ENCODE assay signal across 10 cellular contexts in genomic region chr6:44078219-44078794, GRCh38.
"Had no signal": no experiment of that assay in that cellular context is flagged by ENCODE, and none has a peak within 500 bp of the region (broad histone marks: within the 10 kb centered on the region; RNA-seq: fewer than 3 reads in every experiment).

No MANE protein-coding gene starts in this region.

- H3K36me3 ChIP-seq: right atrium auricular region, suprapubic skin had no signal

- FAIRE-seq: small intestine, TTC549 had no signal

- H3K27me3 ChIP-seq: body of pancreas, right atrium auricular region, suprapubic skin had no signal

- H3K9me3 ChIP-seq: body of pancreas, right atrium auricular region, suprapubic skin had no signal

- DNase-seq: activated CD4-positive, CD25-positive, alpha-beta regulatory T cell; amniotic stem cell; cerebellar nuclear complex; erythroblast; hippocampal formation had no signal

- H3K27ac ChIP-seq: body of pancreas, suprapubic skin had no signal

- H3K4me3 ChIP-seq: body of pancreas, right atrium auricular region, suprapubic skin had no signal
